15 cellular contexts compared by ENCODE assay signal in the genomic region with DNA sequence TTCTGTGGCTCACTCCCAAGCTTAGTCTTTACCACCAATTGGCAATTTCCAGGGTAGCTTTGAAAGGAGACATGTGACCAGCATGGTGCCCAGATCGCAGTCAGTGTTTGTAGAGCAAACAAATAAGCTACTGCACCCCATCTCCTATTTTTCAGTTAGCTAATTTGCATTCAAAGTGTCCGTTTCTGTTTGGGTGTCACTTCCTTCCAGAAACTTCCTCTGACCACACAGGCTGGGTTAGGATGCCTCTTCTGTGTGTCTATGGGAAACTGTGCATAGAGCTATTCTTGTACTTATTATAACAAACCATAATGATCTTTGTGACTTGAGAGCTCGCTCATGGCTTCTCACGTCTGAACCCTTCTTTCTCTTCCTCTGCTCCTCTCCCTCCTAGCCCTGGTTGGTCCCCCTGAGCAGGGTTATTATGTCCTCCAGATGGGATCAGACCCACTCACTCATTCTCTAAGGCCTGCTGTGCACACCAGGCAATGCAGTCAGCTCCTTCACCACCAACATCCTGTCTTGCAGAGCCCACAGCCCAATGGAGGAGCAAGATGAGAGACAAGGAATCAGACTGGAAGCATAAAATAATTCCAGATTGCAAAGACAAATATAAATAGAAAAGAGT.
DNase-seq lines count a peak whose midpoint lies in the region; ATAC-seq and TF ChIP-seq lines count a peak whose summit lies in the region.
"Had no signal": no experiment of that assay in that cellular context is flagged by ENCODE, and none has a peak within 500 bp of the region (broad histone marks: within the 10 kb centered on the region; RNA-seq: fewer than 3 reads in every experiment).

No MANE protein-coding gene starts in this region.

- peak; percentile 89 for ATAC-seq in GM18873 (IDR thresholded peaks at IDR 0.05; ENCODE audit: low FRiP score, unreplicated experiment)
- ATAC-seq in GM21515 (IDR thresholded peaks at IDR 0.05; ENCODE audit: unreplicated experiment) = peak; percentile 86
- peak; percentile 69 for ATAC-seq in HG03045 (IDR thresholded peaks at IDR 0.05; ENCODE audit: unreplicated experiment)
- ATAC-seq: activated CD4-positive, CD25-positive, alpha-beta regulatory T cell treated with anti-CD3 and anti-CD28 coated beads, Interleukin-2, amount 50 U/mL, for 24 hours had no signal

- peaks cover 0 to 13% (median 0%) of the 10 kb centered on the region in 7 donors for H3K27me3 ChIP-seq in spleen (replicated peaks in 1 of 7)

- WGBS in spleen, 5 donors = 48 to 58% (median 51%) methylated on average over 4 of the region's 4 CpGs

- no peak for TF ChIP-seq POLR2A in spleen (IDR thresholded peaks at IDR 0.05)

- no peak overlapping the region for H3K4me3 ChIP-seq in spleen
- H3K4me3 ChIP-seq: dorsolateral prefrontal cortex had no signal

- no peak overlapping the region for H3K27ac ChIP-seq in spleen
- H3K27ac ChIP-seq: dorsolateral prefrontal cortex, HL-60 had no signal

- H3K9me3 ChIP-seq in spleen = no peaks in the 10 kb centered on the region

- H3K36me3 ChIP-seq in spleen = no peaks in the 10 kb centered on the region

- in situ Hi-C loops in GM13976 (cut with MboI; ENCODE audit: low sequenced_read_pairs, unreplicated experiment) = no loop called here

- TF ChIP-seq CTCF in GM13976 (IDR thresholded peaks at IDR 0.05; ENCODE audit: borderline replicate concordance, control extremely low read depth, extremely low read depth, insufficient read depth, missing control alignments) (no peak), spleen (IDR thresholded peaks at IDR 0.05 in 8 of 11, conservative IDR thresholded peaks at IDR 0.05 in 3 of 11) (no peak)

- H3K4me1 ChIP-seq in spleen = no peaks in the 10 kb centered on the region

- intact Hi-C loops in spleen (cut with DNase I; ENCODE audit: low total_unique reads) = no loop called here

- peak; percentile 1 for DNase-seq in NCI-H69 (lab: John Stamatoyannopoulos, UW)
- no peak for DNase-seq in GDM1 (lab: John Stamatoyannopoulos, UW)
- DNase-seq in NCI-H774 (lab: John Stamatoyannopoulos, UW) = no peak
- no peak for DNase-seq in GM13976 (ENCODE audit: low spot score)
- no peak for DNase-seq in spleen
- DNase-seq: activated T-cell treated with anti-CD3 and anti-CD28 coated beads, Interleukin-2, amount 50 U/mL, for 24 hours; CD4-positive, CD25-positive, alpha-beta regulatory T cell; dorsolateral prefrontal cortex; Kasumi-1; OCI-M1 had no signal
